ENCODE assay signal across 9 cellular contexts in genomic region chr9:110626109-110626829, GRCh38. TPM values are rescaled to one million over a fixed set of nuclear protein-coding genes. Genes with fewer than 3 reads are reported as not detected.
DNase-seq lines count a peak whose midpoint lies in the region; ATAC-seq, FAIRE-seq and TF ChIP-seq lines count a peak whose summit lies in the region.
"Had no signal": no experiment of that assay in that cellular context is flagged by ENCODE, and none has a peak within 500 bp of the region (broad histone marks: within the 10 kb centered on the region; RNA-seq: fewer than 3 reads in every experiment).

No MANE protein-coding gene starts in this region.

- H4K8ac ChIP-seq in trophoblast cell (ENCODE audit: low read depth, low read length) = no peak overlapping the region

- H3K4me3 ChIP-seq in thoracic aorta = peak overlapping the region; percentile 52
- no peak overlapping the region for H3K4me3 ChIP-seq in trophoblast cell (ENCODE audit: low read depth, low read length)

- no peaks in the 10 kb centered on the region for H3K79me1 ChIP-seq in trophoblast cell (ENCODE audit: low read length)

- H3K4me1 ChIP-seq in thoracic aorta (ENCODE audit: control insufficient read depth in 1 of 2, low read depth in 2 of 2) (peaks cover 4 to 12% of the 10 kb centered on the region in 2 donors), trophoblast cell (ENCODE audit: control insufficient read depth in 1 of 2, insufficient read depth in 2 of 2, low read length in 2 of 2) (no peaks in the 10 kb centered on the region)

- H2AFZ ChIP-seq in trophoblast cell (ENCODE audit: insufficient read depth, low read length, poor library complexity) = no peak overlapping the region

- no peak overlapping the region for H4K12ac ChIP-seq in trophoblast cell (ENCODE audit: low read depth, low read length)

- no peak overlapping the region for H3K9ac ChIP-seq in trophoblast cell (ENCODE audit: low read length)

- no peak for TF ChIP-seq CTCF in thoracic aorta (IDR thresholded peaks at IDR 0.05)
- no peak for TF ChIP-seq CTCF in D721Med (IDR thresholded peaks at IDR 0.05; ENCODE audit: insufficient read depth, missing control alignments)

- H3K18ac ChIP-seq in trophoblast cell (ENCODE audit: low read length) = no peak overlapping the region

- H3K79me2 ChIP-seq in trophoblast cell (ENCODE audit: control insufficient read depth, insufficient read depth, low read length, poor library complexity) = no peaks in the 10 kb centered on the region

- WGBS in trophoblast cell (ENCODE audit: extremely low coverage, insufficient coverage, insufficient read length) = no CpG with 5 or more reads among the region's 9 CpGs

- H3K4me2 ChIP-seq in trophoblast cell (ENCODE audit: low read length) = no peak overlapping the region

- H3K27ac ChIP-seq in thoracic aorta (peak overlapping the region; percentile 31 to 73), trophoblast cell (ENCODE audit: low read depth, low read length) (no peak overlapping the region)

- H3K14ac ChIP-seq in trophoblast cell (ENCODE audit: low read length) = no peak overlapping the region

- ATAC-seq in HG03095 (IDR thresholded peaks at IDR 0.05; ENCODE audit: unreplicated experiment) (peak; percentile 92), thoracic aorta (ENCODE audit: insufficient number of reproducible peaks, low FRiP score, low read depth) (peak; percentile 59)

- H2BK12ac ChIP-seq in trophoblast cell (ENCODE audit: low read length) = no peak overlapping the region

- H3K36me3 ChIP-seq in thoracic aorta = no peaks in the 10 kb centered on the region
- H3K36me3 ChIP-seq in trophoblast cell (ENCODE audit: control insufficient read depth in 1 of 2, insufficient read depth in 2 of 2, low read length in 2 of 2) = no peaks in the 10 kb centered on the region

- H3K27me3 ChIP-seq in thoracic aorta (replicated peaks; ENCODE audit: insufficient read depth) (no peaks in the 10 kb centered on the region), trophoblast cell (ENCODE audit: insufficient read depth, low read length) (no peaks in the 10 kb centered on the region)

- H2BK5ac ChIP-seq in trophoblast cell (ENCODE audit: low read depth, low read length, poor library complexity) = no peak overlapping the region

- no peak overlapping the region for H3K4ac ChIP-seq in trophoblast cell (ENCODE audit: low read depth, low read length)

- H2AK5ac ChIP-seq in trophoblast cell (ENCODE audit: low read length) = no peak overlapping the region

- no peak overlapping the region for H3K23ac ChIP-seq in trophoblast cell (ENCODE audit: low read length)

- no peaks in the 10 kb centered on the region for H3K9me3 ChIP-seq in thoracic aorta
- H3K9me3 ChIP-seq in trophoblast cell (ENCODE audit: insufficient read depth, low read depth, low read length) = no peaks in the 10 kb centered on the region

- H2BK120ac ChIP-seq in trophoblast cell (ENCODE audit: insufficient read depth, low read length, poor library complexity) = no peak overlapping the region

- peak; percentile 5 for DNase-seq in stimulated activated naive CD4-positive, alpha-beta T cell treated with Interleukin-2 at 50 U/mL for 16 hours (lab: John Stamatoyannopoulos, UW)
- DNase-seq in stimulated activated naive CD4-positive, alpha-beta T cell (lab: John Stamatoyannopoulos, UW) = no peak
- DNase-seq in astrocyte of the hippocampus (ENCODE audit: low read depth, low spot score) (peak; percentile 75), thoracic aorta (ENCODE audit: low spot score) (peak; percentile 10), HUDEP-2 (lab: John Stamatoyannopoulos, UW; ENCODE audit: unreplicated experiment in 76 of 76) (no peak), D721Med (ENCODE audit: insufficient read length, low spot score) (no peak), trophoblast cell (no peak)
- DNase-seq: activated naive CD8-positive, alpha-beta T cell treated with anti-CD3 and anti-CD28 coated beads, Interleukin-2, amount 10 ng/mL, durations not matched to agents 7 days and 5 days had no signal

- no peak overlapping the region for H4K91ac ChIP-seq in trophoblast cell (ENCODE audit: low read depth, low read length)

- FAIRE-seq in D721Med (lab: Jason Lieb, UNC) = no peak

RNA-seq across cellular contexts. Expression of gene MUSK, which starts 42.3 kb away (rescaled TPM):
- under 1 TPM in 1 of 2 donors, not detected in 1; 0.71 TPM for total RNA-seq in thoracic aorta
- polyA plus RNA-seq in trophoblast cell (2013) = not detected in 2 replicates
- total RNA-seq: activated naive CD8-positive, alpha-beta T cell treated with anti-CD3 and anti-CD28 coated beads, Interleukin-2, amount 10 ng/mL, durations not matched to agents 7 days and 5 days had no signal

RNA-seq across cellular contexts. Expression of gene SVEP1, which starts 46.7 kb away (rescaled TPM):
- total RNA-seq in thoracic aorta = 10 to 100 TPM; 32.0 to 53.6 TPM
- polyA plus RNA-seq in trophoblast cell (2013) = 6.2 and 6.4 TPM in 2 replicates
- total RNA-seq: activated naive CD8-positive, alpha-beta T cell treated with anti-CD3 and anti-CD28 coated beads, Interleukin-2, amount 10 ng/mL, durations not matched to agents 7 days and 5 days had no signal

Comparison
In these comparisons a context has a peak if more than half of its experiments do, and no peak if none do; other contexts are left out.
1. DNase-seq: peak in stimulated activated naive CD4-positive, alpha-beta T cell treated with Interleukin-2 at 50 U/mL for 16 hours (single experiment), astrocyte of the hippocampus (single experiment) and thoracic aorta (single experiment); none in stimulated activated naive CD4-positive, alpha-beta T cell (0 of 6), HUDEP-2 (0 of 76), D721Med (single experiment) and trophoblast cell (0 of 2).